ENCODE assay signal across 10 cellular contexts in the genomic region with DNA sequence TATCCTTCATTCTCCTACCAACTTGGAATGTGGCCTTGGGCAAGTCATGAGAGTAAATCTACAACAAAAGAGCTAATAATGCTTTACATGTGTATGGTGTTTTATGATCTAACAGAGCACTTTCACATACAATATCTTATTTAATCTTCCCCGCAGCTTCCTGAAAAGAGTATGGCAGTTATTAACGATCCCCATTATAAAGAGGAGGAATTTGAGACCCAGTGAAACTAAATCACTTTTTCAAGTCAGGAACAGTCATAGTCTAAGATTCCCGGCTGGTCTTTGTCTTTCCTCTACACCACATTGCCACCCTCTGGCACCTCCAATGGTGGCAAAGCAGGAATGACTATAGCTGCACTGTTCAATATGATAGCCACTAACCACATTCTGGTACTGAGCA.
DNase-seq lines count a peak whose midpoint lies in the region; ATAC-seq and TF ChIP-seq lines count a peak whose summit lies in the region.
"Had no signal": no experiment of that assay in that cellular context is flagged by ENCODE, and none has a peak within 500 bp of the region (broad histone marks: within the 10 kb centered on the region; RNA-seq: fewer than 3 reads in every experiment).

No MANE protein-coding gene starts in this region.

- H3K27ac ChIP-seq in RWPE1 (no peak overlapping the region), adrenal gland (no peak overlapping the region)
- H3K27ac ChIP-seq: BLaER1 treated with 17β-estradiol and CSF1 and Interleukin-3, amounts not matched to agents 10 nM and 100 nM had no signal

- H3K4me1 ChIP-seq in adrenal gland (replicated peaks in 1 of 2), result no peaks in the 10 kb centered on the region
- H3K4me1 ChIP-seq: BLaER1 treated with 17β-estradiol and CSF1 and Interleukin-3, amounts not matched to agents 10 nM and 100 nM had no signal

- TF ChIP-seq CTCF in RWPE1 (conservative IDR thresholded peaks at IDR 0.05; ENCODE audit: low read depth) (peak; percentile 17; the same call in 1 of the 2 replicates), fibroblast of pulmonary artery (IDR thresholded peaks at IDR 0.05; ENCODE audit: low read length, missing control alignments) (peak; percentile 52), adrenal gland (IDR thresholded peaks at IDR 0.05) (no peak)

- no peak overlapping the region for H3K4me3 Mint-ChIP-seq in stimulated activated effector memory CD8-positive, alpha-beta T cell treated with anti-CD3 and anti-CD28 coated beads, Interleukin-12 subunit alpha, Interleukin-12 subunit beta, amount 100 ng/mL, for 72 hours
- H3K4me3 Mint-ChIP-seq: T-helper 17 cell had no signal

- CTCF ChIA-PET in RWPE1 (lab: Yijun Ruan, JAX), result interaction anchor here (0.6 to 1.5 kb wide), 6 partner anchors 48 to 930 kb away, joined by 3 to 6 read pairs (median 4); no protein-coding TSS in a partner anchor

- H3K27me3 ChIP-seq in adrenal gland, result no peaks in the 10 kb centered on the region
- H3K27me3 ChIP-seq: BLaER1 treated with 17β-estradiol and CSF1 and Interleukin-3, amounts not matched to agents 10 nM and 100 nM had no signal

- WGBS in adrenal gland, 4 donors, result 40 to 60% (median 52%) methylated on average over 3 of the region's 3 CpGs

- peak; percentile 40 for ATAC-seq in stimulated activated effector memory CD8-positive, alpha-beta T cell treated with anti-CD3 and anti-CD28 coated beads, Interleukin-12 subunit alpha, Interleukin-12 subunit beta, amount 100 ng/mL, for 72 hours
- ATAC-seq in HG03432 (IDR thresholded peaks at IDR 0.05; ENCODE audit: unreplicated experiment), result no peak
- no peak for ATAC-seq in activated naive CD4-positive, alpha-beta T cell treated with anti-CD3 and anti-CD28 coated beads, Interleukin-2, amount 50 U/mL, for 72 hours
- ATAC-seq: T-helper 17 cell had no signal

- no peak overlapping the region for H3K27ac Mint-ChIP-seq in stimulated activated effector memory CD8-positive, alpha-beta T cell treated with anti-CD3 and anti-CD28 coated beads, Interleukin-12 subunit alpha, Interleukin-12 subunit beta, amount 100 ng/mL, for 72 hours
- H3K27ac Mint-ChIP-seq in activated naive CD4-positive, alpha-beta T cell treated with anti-CD3 and anti-CD28 coated beads, Interleukin-2, amount 50 U/mL, for 72 hours, result no peak overlapping the region
- H3K27ac Mint-ChIP-seq: T-helper 17 cell had no signal

- TF ChIP-seq POLR2A in adrenal gland (IDR thresholded peaks at IDR 0.05), result no peak

- H3K9me3 Mint-ChIP-seq in stimulated activated effector memory CD8-positive, alpha-beta T cell treated with anti-CD3 and anti-CD28 coated beads, Interleukin-12 subunit alpha, Interleukin-12 subunit beta, amount 100 ng/mL, for 72 hours, result no peaks in the 10 kb centered on the region
- H3K9me3 Mint-ChIP-seq in activated naive CD4-positive, alpha-beta T cell treated with anti-CD3 and anti-CD28 coated beads, Interleukin-2, amount 50 U/mL, for 72 hours, result no peaks in the 10 kb centered on the region

- POLR2A ChIA-PET in RWPE1 (lab: Yijun Ruan, JAX; ENCODE audit: low non-redundant PET), result no interaction called here

- no peaks in the 10 kb centered on the region for H3K4me1 Mint-ChIP-seq in stimulated activated effector memory CD8-positive, alpha-beta T cell treated with anti-CD3 and anti-CD28 coated beads, Interleukin-12 subunit alpha, Interleukin-12 subunit beta, amount 100 ng/mL, for 72 hours
- H3K4me1 Mint-ChIP-seq: T-helper 17 cell had no signal

- no peaks in the 10 kb centered on the region for H3K36me3 ChIP-seq in adrenal gland (replicated peaks in 1 of 2)
- H3K36me3 ChIP-seq: BLaER1 treated with 17β-estradiol and CSF1 and Interleukin-3, amounts not matched to agents 10 nM and 100 nM had no signal

- H3K36me3 Mint-ChIP-seq in stimulated activated effector memory CD8-positive, alpha-beta T cell treated with anti-CD3 and anti-CD28 coated beads, Interleukin-12 subunit alpha, Interleukin-12 subunit beta, amount 100 ng/mL, for 72 hours, result no peaks in the 10 kb centered on the region
- no peaks in the 10 kb centered on the region for H3K36me3 Mint-ChIP-seq in activated naive CD4-positive, alpha-beta T cell treated with anti-CD3 and anti-CD28 coated beads, Interleukin-2, amount 50 U/mL, for 72 hours

- DNase-seq in NCI-H1105 treated with DMSO at 0.1 percent for 48 hours (lab: John Stamatoyannopoulos, UW) (peak; percentile 38), NCI-H1105 (lab: John Stamatoyannopoulos, UW) (no peak), RWPE1 (ENCODE audit: low spot score) (peak; percentile 20), fibroblast of pulmonary artery (ENCODE audit: low read depth) (peak; percentile 58), adrenal gland (no peak)
- DNase-seq in stimulated activated effector memory CD8-positive, alpha-beta T cell treated with anti-CD3 and anti-CD28 coated beads, Interleukin-12 subunit alpha, Interleukin-12 subunit beta, amount 100 ng/mL, for 72 hours (ENCODE audit: low spot score in 2 of 2), result no peak
- DNase-seq in activated naive CD4-positive, alpha-beta T cell treated with anti-CD3 and anti-CD28 coated beads, Interleukin-2, amount 50 U/mL, for 72 hours (ENCODE audit: low spot score in 2 of 2), result no peak
- DNase-seq: T-helper 17 cell had no signal

- no peaks in the 10 kb centered on the region for H3K9me3 ChIP-seq in adrenal gland (replicated peaks in 1 of 3)
- H3K9me3 ChIP-seq: BLaER1 treated with 17β-estradiol and CSF1 and Interleukin-3, amounts not matched to agents 10 nM and 100 nM had no signal

- H3K4me3 ChIP-seq in fibroblast of pulmonary artery (replicated peaks; ENCODE audit: low read depth, low read length) (no peak overlapping the region), adrenal gland (no peak overlapping the region)
- H3K4me3 ChIP-seq: BLaER1 treated with 17β-estradiol and CSF1 and Interleukin-3, amounts not matched to agents 10 nM and 100 nM had no signal

- intact Hi-C loops in adrenal gland (cut with DNase I), result no loop called here

Comparison
In these comparisons a context has a peak if more than half of its experiments do, and no peak if none do; other contexts are left out.
1. DNase-seq: peak in NCI-H1105 treated with DMSO at 0.1 percent for 48 hours (single experiment), RWPE1 (single experiment) and fibroblast of pulmonary artery (single experiment); none in NCI-H1105 (single experiment), stimulated activated effector memory CD8-positive, alpha-beta T cell treated with anti-CD3 and anti-CD28 coated beads, Interleukin-12 subunit alpha, Interleukin-12 subunit beta, amount 100 ng/mL, for 72 hours (0 of 2), activated naive CD4-positive, alpha-beta T cell treated with anti-CD3 and anti-CD28 coated beads, Interleukin-2, amount 50 U/mL, for 72 hours (0 of 2) and adrenal gland (0 of 7).
2. CTCF ChIP-seq: peak in RWPE1 (single experiment) and fibroblast of pulmonary artery (single experiment); none in adrenal gland (0 of 6).